In genomic region chr10:97713828-97714400, GRCh38 we compare ENCODE assay signal across 1 cellular context.
TF ChIP-seq lines count a peak whose summit lies in the region.

No MANE protein-coding gene starts in this region.

TF ChIP-seq in SK-N-SH, 30 proteins besides CTCF, POLR2A, EP300 and RAD21 (continued from another document):
- TF ChIP-seq, protein P1, sequence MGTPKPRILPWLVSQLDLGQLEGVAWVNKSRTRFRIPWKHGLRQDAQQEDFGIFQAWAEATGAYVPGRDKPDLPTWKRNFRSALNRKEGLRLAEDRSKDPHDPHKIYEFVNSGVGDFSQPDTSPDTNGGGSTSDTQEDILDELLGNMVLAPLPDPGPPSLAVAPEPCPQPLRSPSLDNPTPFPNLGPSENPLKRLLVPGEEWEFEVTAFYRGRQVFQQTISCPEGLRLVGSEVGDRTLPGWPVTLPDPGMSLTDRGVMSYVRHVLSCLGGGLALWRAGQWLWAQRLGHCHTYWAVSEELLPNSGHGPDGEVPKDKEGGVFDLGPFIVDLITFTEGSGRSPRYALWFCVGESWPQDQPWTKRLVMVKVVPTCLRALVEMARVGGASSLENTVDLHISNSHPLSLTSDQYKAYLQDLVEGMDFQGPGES (IDR thresholded peaks at IDR 0.05; ENCODE audit: low read depth, low read length): no peak
- no peak for TF ChIP-seq TCF12 (IDR thresholded peaks at IDR 0.05)
- peak; percentile 82 for TF ChIP-seq MXI1 (IDR thresholded peaks at IDR 0.05; ENCODE audit: low read depth, low read length)
- TF ChIP-seq RCOR1 (IDR thresholded peaks at IDR 0.05; ENCODE audit: low read length): no peak
- TF ChIP-seq FOXJ3 (CRISPR knock-in tag; IDR thresholded peaks at IDR 0.05): no peak
- TF ChIP-seq TEAD4 (IDR thresholded peaks at IDR 0.05; ENCODE audit: borderline replicate concordance, insufficient read depth): no peak
- no peak for TF ChIP-seq NFIC (IDR thresholded peaks at IDR 0.05; ENCODE audit: borderline replicate concordance)
- peak; percentile 55; the same call in 1 of the 2 replicates for TF ChIP-seq SIN3A (IDR thresholded peaks at IDR 0.05; ENCODE audit: borderline replicate concordance, low read depth, low read length)
